In genomic region chr3:139674585-139675260, GRCh38 we compare ENCODE assay signal across 28 cellular contexts.
"Had no signal": no experiment of that assay in that cellular context is flagged by ENCODE, and none has a peak within 500 bp of the region (broad histone marks: within the 10 kb centered on the region; RNA-seq: fewer than 3 reads in every experiment).

No MANE protein-coding gene starts in this region.

- DNase-seq: activated B cell treated with CpG ODN at 0.5 μM for 24 hours; activated CD4-positive, alpha-beta T cell treated with anti-CD3 and anti-CD28 coated beads for 36 hours; activated CD8-positive, alpha-beta memory T cell treated with anti-CD3 and anti-CD28 coated beads, Interleukin-2, amount 10 ng/mL, durations not matched to agents 7 days and 5 days; activated CD8-positive, alpha-beta T cell treated with anti-CD3 and anti-CD28 coated beads, Interleukin-2, amount 10 ng/mL, durations not matched to agents 7 days and 5 days; activated naive CD4-positive, alpha-beta T cell; activated T-cell treated with anti-CD3 and anti-CD28 coated beads, Interleukin-2, amount 50 U/mL, for 48 hours; cerebellar nuclear complex; cortex of kidney; head of caudate nucleus; hippocampal formation; immature natural killer cell; midbrain; naive thymus-derived CD4-positive, alpha-beta T cell; occipital lobe; stimulated activated CD4-positive, alpha-beta T cell treated with anti-CD3 and anti-CD28 coated beads, Interleukin-1b, Interleukin-23, amount 100 ng/mL, for 48 hours; stimulated activated CD4-positive, alpha-beta T cell treated with anti-CD3 and anti-CD28 coated beads, Interleukin-4, amount 100 ng/mL, for 4 hours; stimulated activated naive B cell treated with anti-CD40 and anti-IgM and Interleukin-4, amounts not matched to agents 10 μg/mL and 1 μg/mL and 100 μg/mL, for 72 hours; T-cell; transverse colon had no signal

- H3K4me2 ChIP-seq: smooth muscle cell had no signal

- H3K27ac ChIP-seq: cardiac muscle cell, epithelial cell of prostate, right atrium auricular region, suprapubic skin, transverse colon had no signal

- H3K27ac Mint-ChIP-seq: activated B cell treated with CpG ODN at 0.5 μM for 24 hours; activated CD4-positive, alpha-beta T cell treated with anti-CD3 and anti-CD28 coated beads for 36 hours; activated CD8-positive, alpha-beta memory T cell treated with anti-CD3 and anti-CD28 coated beads, Interleukin-2, amount 10 ng/mL, durations not matched to agents 7 days and 5 days; activated CD8-positive, alpha-beta T cell treated with anti-CD3 and anti-CD28 coated beads, Interleukin-2, amount 10 ng/mL, durations not matched to agents 7 days and 5 days; activated naive CD4-positive, alpha-beta T cell treated with anti-CD3 and anti-CD28 coated beads, Interleukin-2, amount 50 U/mL, for 72 hours; immature natural killer cell; memory B cell; naive thymus-derived CD4-positive, alpha-beta T cell; stimulated activated naive B cell treated with anti-CD40 and anti-IgM and Interleukin-4, amounts not matched to agents 10 μg/mL and 1 μg/mL and 100 μg/mL, for 72 hours; T-cell; T-helper 2 cell treated with Interferon-gamma antibody and Interleukin-4, amounts not matched to agents 5 μg/mL and 100 μg/mL, for 36 hours had no signal

- H3K9me3 Mint-ChIP-seq: activated B cell treated with CpG ODN at 0.5 μM for 24 hours; activated naive CD4-positive, alpha-beta T cell treated with anti-CD3 and anti-CD28 coated beads, Interleukin-2, amount 50 U/mL, for 72 hours; immature natural killer cell; memory B cell; naive thymus-derived CD4-positive, alpha-beta T cell; neural crest cell; stimulated activated naive B cell treated with anti-CD40 and anti-IgM and Interleukin-4, amounts not matched to agents 10 μg/mL and 1 μg/mL and 100 μg/mL, for 72 hours; T-cell; T-helper 2 cell treated with Interferon-gamma antibody and Interleukin-4, amounts not matched to agents 5 μg/mL and 100 μg/mL, for 36 hours had no signal

- H3K9me3 ChIP-seq: right atrium auricular region, suprapubic skin, transverse colon had no signal

- H3K36me3 Mint-ChIP-seq: activated CD8-positive, alpha-beta memory T cell treated with anti-CD3 and anti-CD28 coated beads, Interleukin-2, amount 10 ng/mL, durations not matched to agents 7 days and 5 days; activated naive CD4-positive, alpha-beta T cell treated with anti-CD3 and anti-CD28 coated beads, Interleukin-2, amount 50 U/mL, for 72 hours; immature natural killer cell; memory B cell; stimulated activated naive B cell treated with anti-CD40 and anti-IgM and Interleukin-4, amounts not matched to agents 10 μg/mL and 1 μg/mL and 100 μg/mL, for 72 hours; T-cell had no signal

- H3K4me3 Mint-ChIP-seq: activated B cell treated with CpG ODN at 0.5 μM for 24 hours; activated CD4-positive, alpha-beta T cell treated with anti-CD3 and anti-CD28 coated beads for 36 hours; activated CD8-positive, alpha-beta memory T cell treated with anti-CD3 and anti-CD28 coated beads, Interleukin-2, amount 10 ng/mL, durations not matched to agents 7 days and 5 days; activated CD8-positive, alpha-beta T cell treated with anti-CD3 and anti-CD28 coated beads, Interleukin-2, amount 10 ng/mL, durations not matched to agents 7 days and 5 days; immature natural killer cell; memory B cell; neural crest cell; stimulated activated naive B cell treated with anti-CD40 and anti-IgM and Interleukin-4, amounts not matched to agents 10 μg/mL and 1 μg/mL and 100 μg/mL, for 72 hours; T-cell; T-helper 2 cell treated with Interferon-gamma antibody and Interleukin-4, amounts not matched to agents 5 μg/mL and 100 μg/mL, for 36 hours had no signal

- H3K27me3 Mint-ChIP-seq: activated CD4-positive, alpha-beta T cell treated with anti-CD3 and anti-CD28 coated beads for 36 hours had no signal

- ATAC-seq: activated CD4-positive, alpha-beta T cell treated with anti-CD3 and anti-CD28 coated beads for 36 hours; activated CD8-positive, alpha-beta memory T cell treated with anti-CD3 and anti-CD28 coated beads, Interleukin-2, amount 10 ng/mL, durations not matched to agents 7 days and 5 days; activated CD8-positive, alpha-beta T cell treated with anti-CD3 and anti-CD28 coated beads, Interleukin-2, amount 10 ng/mL, durations not matched to agents 7 days and 5 days; activated naive CD4-positive, alpha-beta T cell treated with anti-CD3 and anti-CD28 coated beads, Interleukin-2, amount 50 U/mL, for 72 hours; naive thymus-derived CD4-positive, alpha-beta T cell; stimulated activated naive B cell treated with anti-CD40 and anti-IgM and Interleukin-4, amounts not matched to agents 10 μg/mL and 1 μg/mL and 100 μg/mL, for 72 hours; T-cell had no signal

- H3K36me3 ChIP-seq: cardiac muscle cell, right atrium auricular region, suprapubic skin, transverse colon had no signal

- H3K4me3 ChIP-seq: cardiac muscle cell, right atrium auricular region, smooth muscle cell, suprapubic skin, transverse colon had no signal

- H3K27me3 ChIP-seq: right atrium auricular region, suprapubic skin, transverse colon had no signal
